8 cellular contexts compared by ENCODE assay signal in genomic region chr3:9396301-9396631, GRCh38. TPM values are rescaled to one million over a fixed set of nuclear protein-coding genes. Genes with fewer than 3 reads are reported as not detected.
DNase-seq lines count a peak whose midpoint lies in the region; ATAC-seq and TF ChIP-seq lines count a peak whose summit lies in the region.

No MANE protein-coding gene starts in this region.

- ATAC-seq in GM18907 (IDR thresholded peaks at IDR 0.05; ENCODE audit: unreplicated experiment) (peak; percentile 34), HG03103 (IDR thresholded peaks at IDR 0.05; ENCODE audit: low read depth, unreplicated experiment) (peak; percentile 29)

- no peak for DNase-seq in BE2C
- peak; percentile 96 for DNase-seq in NCI-H226
- DNase-seq in activated CD4-positive, alpha-beta T cell treated with anti-CD3 and anti-CD28 coated beads for 4 hours, result peak; percentile 69 to 79
- DNase-seq in epithelial cell of esophagus (ENCODE audit: low read depth), result peak; percentile 98

- peaks cover 22% of the 10 kb centered on the region for H3K36me3 ChIP-seq in BE2C
- peaks cover 19 to 20% of the 10 kb centered on the region in 2 donors for H3K36me3 ChIP-seq in muscle layer of duodenum (ENCODE audit: control insufficient read depth in 1 of 2, insufficient read depth in 2 of 2, low read length in 2 of 2)

- H3K4me3 ChIP-seq in BE2C (ENCODE audit: low read depth, low read length) (peak overlapping the region; percentile 68), epithelial cell of esophagus (ENCODE audit: low read length) (peak overlapping the region; percentile 50), muscle layer of duodenum (ENCODE audit: low read depth in 1 of 2, low read length in 2 of 2) (peak overlapping the region; percentile 77 to 96)

- no peaks in the 10 kb centered on the region for H3K9me3 ChIP-seq in BE2C
- H3K9me3 ChIP-seq in muscle layer of duodenum (ENCODE audit: control insufficient read depth in 1 of 2, low read length in 2 of 2), result no peaks in the 10 kb centered on the region

- H3K27me3 ChIP-seq in BE2C (no peaks in the 10 kb centered on the region), muscle layer of duodenum (ENCODE audit: low read depth, low read length) (no peaks in the 10 kb centered on the region)

- peaks cover 2% of the 10 kb centered on the region for H3K4me1 ChIP-seq in BE2C
- H3K4me1 ChIP-seq in muscle layer of duodenum (ENCODE audit: control insufficient read depth in 1 of 2, insufficient read depth in 2 of 2, low read length in 2 of 2), result peaks cover 15 to 65% of the 10 kb centered on the region in 2 donors

- TF ChIP-seq CTCF in BE2C (IDR thresholded peaks at IDR 0.05; ENCODE audit: low read depth, low read length), result no peak
- no peak for TF ChIP-seq CTCF in epithelial cell of esophagus (IDR thresholded peaks at IDR 0.05; ENCODE audit: insufficient read depth, low read depth, low read length, missing control alignments)

- H3K27ac ChIP-seq in muscle layer of duodenum (ENCODE audit: low read length) (peak overlapping the region; percentile 95), temporal lobe (ENCODE audit: low read depth, low read length) (peak overlapping the region; percentile 77)

RNA-seq across cellular contexts. Expression of gene SETD5, which starts 1.1 kb away (rescaled TPM):
- polyA plus RNA-seq in BE2C (2012; ENCODE audit: insufficient read depth, insufficient read length, low read depth), result 53.7 TPM
- total RNA-seq in temporal lobe, result 50.2 TPM

RNA-seq across cellular contexts. Expression of gene THUMPD3, which starts 33.4 kb away (rescaled TPM):
- polyA plus RNA-seq in BE2C (2012; ENCODE audit: insufficient read depth, insufficient read length, low read depth), result 53.9 TPM
- 60.2 TPM for total RNA-seq in temporal lobe
